ENCODE assay signal across 34 cellular contexts in genomic region chr5:115052948-115053347, GRCh38.
"Had no signal": no experiment of that assay in that cellular context is flagged by ENCODE, and none has a peak within 500 bp of the region (broad histone marks: within the 10 kb centered on the region; RNA-seq: fewer than 3 reads in every experiment).

No MANE protein-coding gene starts in this region.

- H3K27me3 Mint-ChIP-seq: activated CD4-positive, alpha-beta T cell treated with anti-CD3 and anti-CD28 coated beads, Interleukin-2, amount 10 ng/mL, durations not matched to agents 24 days and 14 days; T-helper 17 cell had no signal

- H3K27ac ChIP-seq: body of pancreas, colonic mucosa, epithelial cell of prostate, esophagus squamous epithelium, gastroesophageal sphincter, WERI-Rb-1 had no signal

- H3K36me3 Mint-ChIP-seq: activated CD4-positive, alpha-beta memory T cell treated with anti-CD3 and anti-CD28 coated beads for 36 hours; activated CD8-positive, alpha-beta memory T cell treated with anti-CD3 and anti-CD28 coated beads, Interleukin-2, amount 10 ng/mL, durations not matched to agents 7 days and 5 days; activated naive CD4-positive, alpha-beta T cell treated with anti-CD3 and anti-CD28 coated beads, Interleukin-2, amount 50 U/mL, for 24 hours; activated naive CD8-positive, alpha-beta T cell treated with anti-CD3 and anti-CD28 coated beads for 36 hours had no signal

- DNase-seq: activated CD4-positive, alpha-beta memory T cell treated with anti-CD3 and anti-CD28 coated beads for 36 hours; activated CD4-positive, alpha-beta T cell treated with anti-CD3 and anti-CD28 coated beads for 36 hours; activated CD4-positive, alpha-beta T cell treated with anti-CD3 and anti-CD28 coated beads, Interleukin-2, amount 10 ng/mL, durations not matched to agents 24 days and 14 days; activated CD4-positive, CD25-positive, alpha-beta regulatory T cell; activated CD4-positive, CD25-positive, alpha-beta regulatory T cell treated with anti-CD3 and anti-CD28 coated beads, Interleukin-2, amount 50 U/mL, for 72 hours; activated CD8-positive, alpha-beta memory T cell treated with anti-CD3 and anti-CD28 coated beads, Interleukin-2, amount 10 ng/mL, durations not matched to agents 7 days and 5 days; activated CD8-positive, alpha-beta memory T cell treated with anti-CD3 and anti-CD28 coated beads, Interleukin-2, amount 50 U/mL, for 4 hours; activated CD8-positive, alpha-beta T cell treated with anti-CD3 and anti-CD28 coated beads, Interleukin-2, amount 10 ng/mL, durations not matched to agents 7 days and 5 days; activated effector memory CD4-positive, alpha-beta T cell treated with anti-CD3 and anti-CD28 coated beads, Interleukin-2, amount 50 U/mL, for 16 hours; activated naive CD4-positive, alpha-beta T cell treated with anti-CD3 and anti-CD28 coated beads for 36 hours; activated naive CD8-positive, alpha-beta T cell treated with anti-CD3 and anti-CD28 coated beads for 36 hours; activated naive CD8-positive, alpha-beta T cell treated with anti-CD3 and anti-CD28 coated beads, Interleukin-2, amount 50 U/mL, for 24 hours; activated T-cell treated with anti-CD3 and anti-CD28 coated beads, Interleukin-2, amount 50 U/mL, for 1 hour; activated T-cell treated with anti-CD3 and anti-CD28 coated beads, Interleukin-2, amount 50 U/mL, for 48 hours; adrenal gland; amygdala; aorta; body of pancreas; central memory CD4-positive, alpha-beta T cell; cerebellar nuclear complex; colonic mucosa; effector CD8-positive, alpha-beta T cell; esophagus squamous epithelium; foreskin melanocyte; T-helper 1 cell; T-helper 17 cell; T1000; WERI-Rb-1 had no signal

- H3K36me3 ChIP-seq: adrenal gland, colonic mucosa, esophagus squamous epithelium, gastroesophageal sphincter, WERI-Rb-1 had no signal

- H3K27me3 ChIP-seq: adrenal gland, body of pancreas, colonic mucosa, esophagus squamous epithelium, gastroesophageal sphincter had no signal

- H3K27ac Mint-ChIP-seq: activated CD4-positive, alpha-beta memory T cell treated with anti-CD3 and anti-CD28 coated beads for 36 hours; activated CD4-positive, alpha-beta T cell treated with anti-CD3 and anti-CD28 coated beads for 36 hours; activated CD4-positive, alpha-beta T cell treated with anti-CD3 and anti-CD28 coated beads, Interleukin-2, amount 10 ng/mL, durations not matched to agents 24 days and 14 days; activated CD8-positive, alpha-beta memory T cell treated with anti-CD3 and anti-CD28 coated beads, Interleukin-2, amount 10 ng/mL, durations not matched to agents 7 days and 5 days; activated CD8-positive, alpha-beta T cell treated with anti-CD3 and anti-CD28 coated beads, Interleukin-2, amount 10 ng/mL, durations not matched to agents 7 days and 5 days; activated naive CD4-positive, alpha-beta T cell treated with anti-CD3 and anti-CD28 coated beads for 36 hours; activated naive CD4-positive, alpha-beta T cell treated with anti-CD3 and anti-CD28 coated beads, Interleukin-2, amount 50 U/mL, for 24 hours; activated naive CD8-positive, alpha-beta T cell treated with anti-CD3 and anti-CD28 coated beads for 36 hours; activated naive CD8-positive, alpha-beta T cell treated with anti-CD3 and anti-CD28 coated beads, Interleukin-2, amount 50 U/mL, for 24 hours; activated T-helper 1 cell treated with anti-CD3 and anti-CD28 coated beads, Interleukin-12 subunit alpha, Interleukin-12 subunit beta, Interleukin-2, Interleukin-4 antibody, amounts not matched to agents 30 ng/mL and 10 ng/mL and 1 ng/mL, durations not matched to agents 14 hours and 24 hours and 36 hours; activated T-helper 2 cell treated with anti-CD3 and anti-CD28 coated beads, Interferon-gamma antibody, Interleukin-2, Interleukin-4, amounts not matched to agents 10 μg/mL and 5 μg/mL and 100 μg/mL, durations not matched to agents 14 hours and 24 hours and 36 hours; T-helper 17 cell; T-helper 2 cell treated with Interferon-gamma antibody and Interleukin-4, amounts not matched to agents 5 μg/mL and 100 μg/mL, for 36 hours had no signal

- H3K9me3 ChIP-seq: adrenal gland, body of pancreas, colonic mucosa, esophagus squamous epithelium, gastroesophageal sphincter had no signal

- H3K4me3 Mint-ChIP-seq: activated CD4-positive, alpha-beta memory T cell treated with anti-CD3 and anti-CD28 coated beads for 36 hours; activated CD4-positive, alpha-beta T cell treated with anti-CD3 and anti-CD28 coated beads for 36 hours; activated CD4-positive, alpha-beta T cell treated with anti-CD3 and anti-CD28 coated beads, Interleukin-2, amount 10 ng/mL, durations not matched to agents 24 days and 14 days; activated CD8-positive, alpha-beta memory T cell treated with anti-CD3 and anti-CD28 coated beads, Interleukin-2, amount 10 ng/mL, durations not matched to agents 7 days and 5 days; activated CD8-positive, alpha-beta T cell treated with anti-CD3 and anti-CD28 coated beads, Interleukin-2, amount 10 ng/mL, durations not matched to agents 7 days and 5 days; activated naive CD4-positive, alpha-beta T cell treated with anti-CD3 and anti-CD28 coated beads for 36 hours; activated naive CD4-positive, alpha-beta T cell treated with anti-CD3 and anti-CD28 coated beads, Interleukin-2, amount 50 U/mL, for 24 hours; activated naive CD8-positive, alpha-beta T cell treated with anti-CD3 and anti-CD28 coated beads for 36 hours; activated naive CD8-positive, alpha-beta T cell treated with anti-CD3 and anti-CD28 coated beads, Interleukin-2, amount 50 U/mL, for 24 hours; activated T-helper 1 cell treated with anti-CD3 and anti-CD28 coated beads, Interleukin-12 subunit alpha, Interleukin-12 subunit beta, Interleukin-2, Interleukin-4 antibody, amounts not matched to agents 30 ng/mL and 10 ng/mL and 1 ng/mL, durations not matched to agents 14 hours and 24 hours and 36 hours; T-helper 17 cell; T-helper 2 cell treated with Interferon-gamma antibody and Interleukin-4, amounts not matched to agents 5 μg/mL and 100 μg/mL, for 36 hours had no signal

- H3K4me1 Mint-ChIP-seq: activated CD4-positive, alpha-beta T cell treated with anti-CD3 and anti-CD28 coated beads for 36 hours; activated CD4-positive, alpha-beta T cell treated with anti-CD3 and anti-CD28 coated beads, Interleukin-2, amount 10 ng/mL, durations not matched to agents 24 days and 14 days; activated CD8-positive, alpha-beta memory T cell treated with anti-CD3 and anti-CD28 coated beads, Interleukin-2, amount 10 ng/mL, durations not matched to agents 7 days and 5 days; activated naive CD4-positive, alpha-beta T cell treated with anti-CD3 and anti-CD28 coated beads, Interleukin-2, amount 50 U/mL, for 24 hours; activated naive CD8-positive, alpha-beta T cell treated with anti-CD3 and anti-CD28 coated beads for 36 hours; activated naive CD8-positive, alpha-beta T cell treated with anti-CD3 and anti-CD28 coated beads, Interleukin-2, amount 50 U/mL, for 24 hours; T-helper 17 cell had no signal

- ATAC-seq: activated CD4-positive, alpha-beta T cell treated with anti-CD3 and anti-CD28 coated beads for 36 hours; activated CD8-positive, alpha-beta memory T cell treated with anti-CD3 and anti-CD28 coated beads, Interleukin-2, amount 10 ng/mL, durations not matched to agents 7 days and 5 days; activated CD8-positive, alpha-beta T cell treated with anti-CD3 and anti-CD28 coated beads, Interleukin-2, amount 10 ng/mL, durations not matched to agents 7 days and 5 days; activated naive CD8-positive, alpha-beta T cell treated with anti-CD3 and anti-CD28 coated beads, Interleukin-2, amount 50 U/mL, for 24 hours; body of pancreas; gastroesophageal sphincter; T-helper 17 cell had no signal

- H3K9me3 Mint-ChIP-seq: activated CD4-positive, alpha-beta T cell treated with anti-CD3 and anti-CD28 coated beads, Interleukin-2, amount 10 ng/mL, durations not matched to agents 24 days and 14 days; activated naive CD4-positive, alpha-beta T cell treated with anti-CD3 and anti-CD28 coated beads, Interleukin-2, amount 50 U/mL, for 24 hours; activated naive CD8-positive, alpha-beta T cell treated with anti-CD3 and anti-CD28 coated beads for 36 hours; activated naive CD8-positive, alpha-beta T cell treated with anti-CD3 and anti-CD28 coated beads, Interleukin-2, amount 50 U/mL, for 24 hours; activated T-helper 1 cell treated with anti-CD3 and anti-CD28 coated beads, Interleukin-12 subunit alpha, Interleukin-12 subunit beta, Interleukin-2, Interleukin-4 antibody, amounts not matched to agents 30 ng/mL and 10 ng/mL and 1 ng/mL, durations not matched to agents 14 hours and 24 hours and 36 hours; activated T-helper 2 cell treated with anti-CD3 and anti-CD28 coated beads, Interferon-gamma antibody, Interleukin-2, Interleukin-4, amounts not matched to agents 10 μg/mL and 5 μg/mL and 100 μg/mL, durations not matched to agents 14 hours and 24 hours and 36 hours; T-helper 2 cell treated with Interferon-gamma antibody and Interleukin-4, amounts not matched to agents 5 μg/mL and 100 μg/mL, for 36 hours had no signal

- H3K4me3 ChIP-seq: adrenal gland, body of pancreas, colonic mucosa, esophagus squamous epithelium, gastroesophageal sphincter had no signal

- H3K4me1 ChIP-seq: adrenal gland, body of pancreas, colonic mucosa, esophagus squamous epithelium, gastroesophageal sphincter had no signal
